Comparison of ENCODE assay signal across 8 cellular contexts in the genomic region with DNA sequence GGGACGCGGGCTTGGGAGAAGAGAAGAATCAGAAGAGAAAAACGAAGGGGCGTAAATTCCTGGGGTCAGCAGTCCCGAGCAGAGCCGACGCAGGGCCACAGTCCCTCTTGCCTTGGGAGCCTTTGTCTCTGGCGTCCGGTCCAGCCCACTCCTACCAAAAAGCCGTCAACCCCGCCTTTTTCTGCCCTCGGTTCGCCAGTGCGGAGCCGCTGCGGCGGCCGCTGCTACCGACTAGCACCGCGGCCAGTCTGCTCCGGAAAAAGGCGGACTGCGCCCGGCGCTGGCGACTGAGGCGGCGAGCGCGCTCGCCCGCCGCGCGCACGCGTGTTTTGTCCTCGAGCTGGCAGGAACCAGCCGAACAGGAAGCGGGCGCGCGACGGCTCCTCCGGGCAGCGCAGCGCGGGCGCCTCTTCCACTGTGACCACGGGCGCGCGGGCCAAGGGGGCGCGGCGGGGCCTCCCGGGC. TPM values are rescaled to one million over a fixed set of nuclear protein-coding genes. Genes with fewer than 3 reads are reported as not detected.
A peak's percentile ranks its signal among the peaks of the same experiment; 100 is the strongest.
DNase-seq lines count a peak whose midpoint lies in the region; ATAC-seq and TF ChIP-seq lines count a peak whose summit lies in the region.

No MANE protein-coding gene starts in this region.

- peak in 5 of 6 experiments; percentile 74 to 92 (median 83) for DNase-seq in stimulated activated naive CD4-positive, alpha-beta T cell (lab: John Stamatoyannopoulos, UW)
- DNase-seq in stimulated activated naive CD4-positive, alpha-beta T cell treated with Interleukin-2 at 50 U/mL for 16 hours (lab: John Stamatoyannopoulos, UW), result no peak
- no peak for DNase-seq in activated T-helper 2 cell treated with anti-CD3 and anti-CD28 coated beads, Interferon-gamma antibody, Interleukin-2, Interleukin-4, amounts not matched to agents 10 μg/mL and 5 μg/mL and 100 μg/mL, durations not matched to agents 14 hours and 24 hours and 36 hours (ENCODE audit: low spot score)
- DNase-seq in right cardiac atrium (no peak), gastrocnemius medialis (no peak), G401 (ENCODE audit: low spot score) (no peak), A172 (ENCODE audit: low spot score) (no peak)

- WGBS in right cardiac atrium, result under 1% methylated on average over 58 of the region's 58 CpGs

- TF ChIP-seq CTCF in gastrocnemius medialis (IDR thresholded peaks at IDR 0.05 in 4 of 5, conservative IDR thresholded peaks at IDR 0.05 in 1 of 5), result no peak

- H3K4me1 ChIP-seq in right cardiac atrium (ENCODE audit: control insufficient read depth, insufficient read depth, low read length) (peaks cover 3% of the 10 kb centered on the region), gastrocnemius medialis (peaks cover 32 to 38% of the 10 kb centered on the region in 2 donors)

- H3K27me3 ChIP-seq in right cardiac atrium (ENCODE audit: control insufficient read depth, insufficient read depth) (no peaks in the 10 kb centered on the region), gastrocnemius medialis (no peaks in the 10 kb centered on the region)

- H3K27me3 Mint-ChIP-seq in activated T-helper 2 cell treated with anti-CD3 and anti-CD28 coated beads, Interferon-gamma antibody, Interleukin-2, Interleukin-4, amounts not matched to agents 10 μg/mL and 5 μg/mL and 100 μg/mL, durations not matched to agents 14 hours and 24 hours and 36 hours (ENCODE audit: low read depth), result no peaks in the 10 kb centered on the region

- in situ Hi-C loops in gastrocnemius medialis (cut with MboI; ENCODE audit: low sequenced_read_pairs in 4 of 4) (loop anchor here in 3 of 4 donors (5.0 to 25.0 kb wide), 6 partner anchors 47 to 1033 kb away; partner anchors contain the start of genes HELQ (in 3 of the 3), MRPS18C (in 3 of the 3), LIN54 (in 1 of the 3) and SEC31A (in 1 of the 3)), G401 (cut with HindIII; ENCODE audit: low sequenced_read_pairs) (no loop called here)

- H3K27ac Mint-ChIP-seq in activated T-helper 2 cell treated with anti-CD3 and anti-CD28 coated beads, Interferon-gamma antibody, Interleukin-2, Interleukin-4, amounts not matched to agents 10 μg/mL and 5 μg/mL and 100 μg/mL, durations not matched to agents 14 hours and 24 hours and 36 hours, result peak overlapping the region; percentile 99

- H3K9me3 ChIP-seq in right cardiac atrium (ENCODE audit: control insufficient read depth, low read length) (no peaks in the 10 kb centered on the region), gastrocnemius medialis (no peaks in the 10 kb centered on the region)

- peak overlapping the region; percentile 98 for H3K4me3 Mint-ChIP-seq in activated T-helper 2 cell treated with anti-CD3 and anti-CD28 coated beads, Interferon-gamma antibody, Interleukin-2, Interleukin-4, amounts not matched to agents 10 μg/mL and 5 μg/mL and 100 μg/mL, durations not matched to agents 14 hours and 24 hours and 36 hours (ENCODE audit: low read depth)

- peak overlapping the region; percentile 64 for H3K4me3 ChIP-seq in right cardiac atrium (ENCODE audit: low read length)
- peak overlapping the region; percentile 81 to 99 (median 96) for H3K4me3 ChIP-seq in gastrocnemius medialis

- H3K27ac ChIP-seq in right cardiac atrium (ENCODE audit: low read length) (peak overlapping the region; percentile 95), gastrocnemius medialis (peak overlapping the region; percentile 94 to 100 (median 98))

- peaks cover 0 to 32% of the 10 kb centered on the region in 2 donors for H3K36me3 ChIP-seq in gastrocnemius medialis

- peaks cover 46% of the 10 kb centered on the region for H3K4me1 Mint-ChIP-seq in activated T-helper 2 cell treated with anti-CD3 and anti-CD28 coated beads, Interferon-gamma antibody, Interleukin-2, Interleukin-4, amounts not matched to agents 10 μg/mL and 5 μg/mL and 100 μg/mL, durations not matched to agents 14 hours and 24 hours and 36 hours (ENCODE audit: low read depth)

- TF ChIP-seq POLR2A in gastrocnemius medialis (IDR thresholded peaks at IDR 0.05), result no peak

- H3K9me3 Mint-ChIP-seq in activated T-helper 2 cell treated with anti-CD3 and anti-CD28 coated beads, Interferon-gamma antibody, Interleukin-2, Interleukin-4, amounts not matched to agents 10 μg/mL and 5 μg/mL and 100 μg/mL, durations not matched to agents 14 hours and 24 hours and 36 hours, result no peaks in the 10 kb centered on the region

- intact Hi-C loops in activated T-helper 2 cell treated with anti-CD3 and anti-CD28 coated beads, Interferon-gamma antibody, Interleukin-2, Interleukin-4, amounts not matched to agents 10 μg/mL and 5 μg/mL and 100 μg/mL, durations not matched to agents 14 hours and 24 hours and 36 hours (cut with micrococcal nuclease), result loop anchor here (1.0 to 10.0 kb wide), 8 partner anchors 55 to 1026 kb away; partner anchors contain the start of genes HELQ, LIN54, PLAC8 and RASGEF1B
- intact Hi-C loops in right cardiac atrium (cut with DNase I) (loop anchor here (2.0 to 10.0 kb wide), 4 partner anchors 52 to 57 kb away; partner anchors contain the start of gene HNRNPD (in 2 of the 4)), gastrocnemius medialis (cut with DNase I; ENCODE audit: low total_unique reads) (loop anchor here (1.0 to 10.0 kb wide), 7 partner anchors 55 to 1025 kb away; partner anchors contain the start of genes HELQ, MRPS18C, RASGEF1B and SEC31A)

- peaks cover 79% of the 10 kb centered on the region for H3K36me3 Mint-ChIP-seq in activated T-helper 2 cell treated with anti-CD3 and anti-CD28 coated beads, Interferon-gamma antibody, Interleukin-2, Interleukin-4, amounts not matched to agents 10 μg/mL and 5 μg/mL and 100 μg/mL, durations not matched to agents 14 hours and 24 hours and 36 hours (ENCODE audit: low read depth)

- peak; percentile 9 for ATAC-seq in HG03558 (IDR thresholded peaks at IDR 0.05; ENCODE audit: extremely low read depth, unreplicated experiment)
- ATAC-seq in right cardiac atrium, result peak; percentile 5 to 32
- peak; percentile 18 to 24 for ATAC-seq in gastrocnemius medialis

RNA-seq across cellular contexts. Expression of gene HNRNPDL, which starts 0.5 kb away (rescaled TPM):
- 470 and 486 TPM in 2 replicates for total RNA-seq in activated T-helper 2 cell treated with anti-CD3 and anti-CD28 coated beads, Interferon-gamma antibody, Interleukin-2, Interleukin-4, amounts not matched to agents 10 μg/mL and 5 μg/mL and 100 μg/mL, durations not matched to agents 14 hours and 24 hours and 36 hours
- total RNA-seq in right cardiac atrium (100 to 1,000 TPM in 3 of 4 donors, 10 to 100 TPM in 1; 89.5 to 185 (median 138) TPM), gastrocnemius medialis (100 to 1,000 TPM; 151 to 275 (median 226) TPM)
- 181 TPM for polyA plus RNA-seq in right cardiac atrium
- total RNA-seq in G401 (2014; rRNA removed; shearing (Covaris generic)), result 254 and 315 TPM in 2 replicates
- 433 and 473 TPM in 2 replicates for total RNA-seq in A172 (2014; rRNA removed; shearing (Covaris generic))

RNA-seq across cellular contexts. Expression of gene ENOPH1, which starts 0.6 kb away (rescaled TPM):
- 64.5 and 65.9 TPM in 2 replicates for total RNA-seq in activated T-helper 2 cell treated with anti-CD3 and anti-CD28 coated beads, Interferon-gamma antibody, Interleukin-2, Interleukin-4, amounts not matched to agents 10 μg/mL and 5 μg/mL and 100 μg/mL, durations not matched to agents 14 hours and 24 hours and 36 hours
- total RNA-seq in right cardiac atrium (10 to 100 TPM; 15.1 to 16.5 (median 15.7) TPM), gastrocnemius medialis (10 to 100 TPM in 3 of 4 donors, 1 to 10 TPM in 1; 7.1 to 15.9 (median 14.8) TPM)
- 20.1 TPM for polyA plus RNA-seq in right cardiac atrium
- 78.0 and 98.4 TPM in 2 replicates for total RNA-seq in G401 (2014; rRNA removed; shearing (Covaris generic))
- 70.0 and 77.5 TPM in 2 replicates for total RNA-seq in A172 (2014; rRNA removed; shearing (Covaris generic))

RNA-seq across cellular contexts. Expression of gene HNRNPD, which starts 56.0 kb away (rescaled TPM):
- total RNA-seq in activated T-helper 2 cell treated with anti-CD3 and anti-CD28 coated beads, Interferon-gamma antibody, Interleukin-2, Interleukin-4, amounts not matched to agents 10 μg/mL and 5 μg/mL and 100 μg/mL, durations not matched to agents 14 hours and 24 hours and 36 hours, result 461 and 489 TPM in 2 replicates
- total RNA-seq in right cardiac atrium, result 100 to 1,000 TPM; 128 to 141 (median 135) TPM
- polyA plus RNA-seq in right cardiac atrium, result 141 TPM
- total RNA-seq in gastrocnemius medialis, result 10 to 100 TPM; 26.9 to 46.0 (median 37.4) TPM
- total RNA-seq in G401 (2014; rRNA removed; shearing (Covaris generic)), result 63.4 and 86.4 TPM in 2 replicates
- 47.4 and 59.4 TPM in 2 replicates for total RNA-seq in A172 (2014; rRNA removed; shearing (Covaris generic))

Comparison
In these comparisons a context has a peak if more than half of its experiments do, and no peak if none do; other contexts are left out.
1. DNase-seq: peak in stimulated activated naive CD4-positive, alpha-beta T cell (5 of 6); none in stimulated activated naive CD4-positive, alpha-beta T cell treated with Interleukin-2 at 50 U/mL for 16 hours (single experiment), activated T-helper 2 cell treated with anti-CD3 and anti-CD28 coated beads, Interferon-gamma antibody, Interleukin-2, Interleukin-4, amounts not matched to agents 10 μg/mL and 5 μg/mL and 100 μg/mL, durations not matched to agents 14 hours and 24 hours and 36 hours (single experiment), right cardiac atrium (0 of 3), gastrocnemius medialis (0 of 2), G401 (single experiment) and A172 (single experiment).
2. Peak in every context shown above with its lines, with median percentiles within 50 percentile points of each other: ATAC-seq.